Comparison of ENCODE assay signal across 11 cellular contexts in genomic region chr13:42420304-42420703, GRCh38.
DNase-seq lines count a peak whose midpoint lies in the region; ATAC-seq, FAIRE-seq and TF ChIP-seq lines count a peak whose summit lies in the region.
"Had no signal": no experiment of that assay in that cellular context is flagged by ENCODE, and none has a peak within 500 bp of the region (broad histone marks: within the 10 kb centered on the region; RNA-seq: fewer than 3 reads in every experiment).

No MANE protein-coding gene starts in this region.

- H3K79me2 ChIP-seq in OCI-LY7 (ENCODE audit: insufficient read depth, low read depth, low read length): no peaks in the 10 kb centered on the region

- POLR2A ChIA-PET in activated naive CD8-positive, alpha-beta T cell treated with anti-CD3 and anti-CD28 coated beads, Interleukin-2, amount 10 ng/mL, durations not matched to agents 7 days and 5 days (lab: Charles Lee): no interaction called here
- POLR2A ChIA-PET in OCI-LY7 (lab: Charles Lee): interaction anchor here (0.5 to 1.2 kb wide), 2 partner anchors 12 to 44 kb away, joined by 3 to 5 read pairs; no protein-coding TSS in a partner anchor

- 51% methylated on average over 2 of the region's 2 CpGs for WGBS in suprapubic skin

- DNase-seq in GM12891 (ENCODE audit: insufficient read length, low spot score): peak; percentile 11
- no peak for DNase-seq in activated naive CD8-positive, alpha-beta T cell treated with anti-CD3 and anti-CD28 coated beads, Interleukin-2, amount 10 ng/mL, durations not matched to agents 7 days and 5 days
- no peak for DNase-seq in suprapubic skin (ENCODE audit: low spot score in 2 of 2)
- DNase-seq in Right ventricle myocardium superior: no peak
- DNase-seq in OCI-LY7 (ENCODE audit: low spot score): no peak
- no peak for DNase-seq in midbrain (lab: John Stamatoyannopoulos, UW)

- no peak overlapping the region for H3K4me3 ChIP-seq in suprapubic skin
- H3K4me3 ChIP-seq in OCI-LY7 (ENCODE audit: low read depth, low read length, poor library complexity, severe bottlenecking): no peak overlapping the region
- H3K4me3 ChIP-seq: BLaER1 treated with 17β-estradiol and CSF1 and Interleukin-3, amounts not matched to agents 10 nM and 100 nM; coronary artery had no signal

- no peaks in the 10 kb centered on the region for H3K27me3 Mint-ChIP-seq in activated naive CD8-positive, alpha-beta T cell treated with anti-CD3 and anti-CD28 coated beads, Interleukin-2, amount 10 ng/mL, durations not matched to agents 7 days and 5 days

- no peak for TF ChIP-seq EP300 in suprapubic skin (IDR thresholded peaks at IDR 0.05)

- TF ChIP-seq POLR2A in GM12891 (IDR thresholded peaks at IDR 0.05; ENCODE audit: low read depth, low read length) (no peak), suprapubic skin (IDR thresholded peaks at IDR 0.05) (no peak)

- H3K9me3 ChIP-seq in suprapubic skin: no peaks in the 10 kb centered on the region
- H3K9me3 ChIP-seq in OCI-LY7 (ENCODE audit: low read length): no peaks in the 10 kb centered on the region

- H3K9me2 ChIP-seq in OCI-LY7 (ENCODE audit: insufficient read depth, low read length): no peaks in the 10 kb centered on the region

- TF ChIP-seq CTCF in suprapubic skin (IDR thresholded peaks at IDR 0.05): no peak
- TF ChIP-seq CTCF in OCI-LY7 (conservative IDR thresholded peaks at IDR 0.05; ENCODE audit: low read length): no peak

- H3K4me3 Mint-ChIP-seq in activated naive CD8-positive, alpha-beta T cell treated with anti-CD3 and anti-CD28 coated beads, Interleukin-2, amount 10 ng/mL, durations not matched to agents 7 days and 5 days: no peak overlapping the region
- H3K4me3 Mint-ChIP-seq: neural crest cell had no signal

- peaks cover 8% of the 10 kb centered on the region for H3K36me3 Mint-ChIP-seq in activated naive CD8-positive, alpha-beta T cell treated with anti-CD3 and anti-CD28 coated beads, Interleukin-2, amount 10 ng/mL, durations not matched to agents 7 days and 5 days

- H2AFZ ChIP-seq in OCI-LY7 (ENCODE audit: low read length): no peak overlapping the region

- no peaks in the 10 kb centered on the region for H3K27me3 ChIP-seq in suprapubic skin
- H3K27me3 ChIP-seq: BLaER1 treated with 17β-estradiol and CSF1 and Interleukin-3, amounts not matched to agents 10 nM and 100 nM had no signal

- peaks cover 4% of the 10 kb centered on the region for H3K9me3 Mint-ChIP-seq in activated naive CD8-positive, alpha-beta T cell treated with anti-CD3 and anti-CD28 coated beads, Interleukin-2, amount 10 ng/mL, durations not matched to agents 7 days and 5 days

- intact Hi-C loops in Right ventricle myocardium superior (cut with DNase I) (no loop called here), OCI-LY7 (cut with micrococcal nuclease; ENCODE audit: unreplicated experiment) (no loop called here)

- peak; percentile 78 for ATAC-seq in GM19455 (IDR thresholded peaks at IDR 0.05; ENCODE audit: unreplicated experiment)
- ATAC-seq in HG03135 (IDR thresholded peaks at IDR 0.05; ENCODE audit: unreplicated experiment): peak; percentile 76
- peak; percentile 56 for ATAC-seq in activated naive CD8-positive, alpha-beta T cell treated with anti-CD3 and anti-CD28 coated beads, Interleukin-2, amount 10 ng/mL, durations not matched to agents 7 days and 5 days (ENCODE audit: low read depth)
- ATAC-seq in Right ventricle myocardium superior (ENCODE audit: poor library complexity): no peak

- peak; percentile 81 for FAIRE-seq in GM12891 (lab: Jason Lieb, UNC)

- CTCF ChIA-PET in OCI-LY7 (lab: Charles Lee; ENCODE audit: unreplicated experiment): no interaction called here

- no peak overlapping the region for H3K27ac ChIP-seq in suprapubic skin
- no peak overlapping the region for H3K27ac ChIP-seq in OCI-LY7 (ENCODE audit: low read depth, low read length, poor library complexity, severe bottlenecking)
- H3K27ac ChIP-seq: BLaER1 treated with 17β-estradiol and CSF1 and Interleukin-3, amounts not matched to agents 10 nM and 100 nM; coronary artery had no signal

- no peak overlapping the region for H3K27ac Mint-ChIP-seq in activated naive CD8-positive, alpha-beta T cell treated with anti-CD3 and anti-CD28 coated beads, Interleukin-2, amount 10 ng/mL, durations not matched to agents 7 days and 5 days

- H3K4me2 ChIP-seq in OCI-LY7 (ENCODE audit: low read length): no peak overlapping the region
- H3K4me2 ChIP-seq: BLaER1 treated with 17β-estradiol and CSF1 and Interleukin-3, amounts not matched to agents 10 nM and 100 nM had no signal

- H3K4me1 ChIP-seq in suprapubic skin (no peaks in the 10 kb centered on the region), OCI-LY7 (ENCODE audit: insufficient read depth, low read length, poor library complexity, severe bottlenecking) (no peaks in the 10 kb centered on the region)
- H3K4me1 ChIP-seq: BLaER1 treated with 17β-estradiol and CSF1 and Interleukin-3, amounts not matched to agents 10 nM and 100 nM had no signal

- no peaks in the 10 kb centered on the region for H3K36me3 ChIP-seq in suprapubic skin
- H3K36me3 ChIP-seq in OCI-LY7 (ENCODE audit: insufficient read depth, low read length): no peaks in the 10 kb centered on the region
- H3K36me3 ChIP-seq: BLaER1 treated with 17β-estradiol and CSF1 and Interleukin-3, amounts not matched to agents 10 nM and 100 nM had no signal

- peaks cover 11% of the 10 kb centered on the region for H3K4me1 Mint-ChIP-seq in activated naive CD8-positive, alpha-beta T cell treated with anti-CD3 and anti-CD28 coated beads, Interleukin-2, amount 10 ng/mL, durations not matched to agents 7 days and 5 days
- H3K4me1 Mint-ChIP-seq: neural crest cell had no signal

- BruUV-seq in OCI-LY7 (replicated peaks; lab: Mats Ljungman, UMichigan): no TSS peak

- no peaks in the 10 kb centered on the region for H4K20me1 ChIP-seq in OCI-LY7 (ENCODE audit: insufficient read depth, low read length)
- H4K20me1 ChIP-seq: BLaER1 treated with 17β-estradiol and CSF1 and Interleukin-3, amounts not matched to agents 10 nM and 100 nM had no signal

TF ChIP-seq in GM12891, 5 proteins besides CTCF, POLR2A, EP300 and RAD21:
- TF ChIP-seq POU2F2 (IDR thresholded peaks at IDR 0.05; ENCODE audit: low read depth, low read length): no peak
- TF ChIP-seq PAX5 (IDR thresholded peaks at IDR 0.05; ENCODE audit: insufficient read depth, low read length, severe bottlenecking): no peak
- TF ChIP-seq TAF1 (IDR thresholded peaks at IDR 0.05; ENCODE audit: low read depth, low read length): no peak
- TF ChIP-seq SPI1 (IDR thresholded peaks at IDR 0.05; ENCODE audit: low read depth, low read length): no peak
- no peak for TF ChIP-seq POLR2AphosphoS5 (IDR thresholded peaks at IDR 0.05; ENCODE audit: low read depth, low read length)
